Comparison of ENCODE assay signal across 8 cellular contexts in the genomic region with DNA sequence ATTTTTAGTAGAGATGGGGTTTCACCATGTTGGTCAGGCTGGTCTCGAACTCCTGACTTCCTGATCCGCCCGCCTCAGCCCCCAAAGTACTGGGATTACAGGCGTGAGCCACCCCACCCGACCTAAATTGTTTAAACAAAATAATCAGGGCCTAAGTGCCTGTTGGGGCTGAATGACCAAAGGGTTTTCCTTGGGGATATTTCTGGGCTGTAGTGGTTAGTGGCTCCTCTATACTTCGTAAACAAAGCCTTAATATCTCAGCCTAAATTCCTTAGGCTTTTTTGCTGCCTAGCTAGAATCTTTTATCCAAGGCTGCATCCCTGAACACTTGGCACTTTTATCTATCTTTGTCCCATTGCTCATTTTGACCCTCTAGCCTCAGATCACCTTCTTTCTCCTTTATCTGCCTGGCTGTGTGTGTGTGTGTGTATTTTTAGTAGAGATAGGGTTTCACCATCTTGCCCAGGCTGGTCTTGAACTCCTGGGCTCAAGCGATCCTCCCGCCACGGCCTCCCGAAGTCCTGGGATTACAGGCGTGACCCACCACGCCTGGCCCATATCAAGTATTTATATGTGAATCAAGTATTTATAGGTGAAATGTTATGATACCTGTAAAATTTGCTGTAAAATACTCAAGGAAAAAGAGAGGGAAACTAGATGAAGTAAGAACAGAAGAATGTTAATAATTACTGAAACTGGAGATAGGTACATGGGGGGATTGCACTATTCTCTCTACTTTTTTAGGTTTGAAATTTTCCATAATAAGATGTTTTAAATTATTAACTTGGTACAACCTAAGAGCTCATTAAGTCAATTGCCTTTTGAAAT. TPM values are rescaled to one million over a fixed set of nuclear protein-coding genes. Genes with fewer than 3 reads are reported as not detected.
A peak's percentile ranks its signal among the peaks of the same experiment; 100 is the strongest.
DNase-seq lines count a peak whose midpoint lies in the region; ATAC-seq and TF ChIP-seq lines count a peak whose summit lies in the region.

No MANE protein-coding gene starts in this region.

- H3K4ac ChIP-seq in mesenchymal stem cell (ENCODE audit: low read depth in 1 of 2, low read length in 2 of 2), result no peak overlapping the region

- H2AK5ac ChIP-seq in mesenchymal stem cell (ENCODE audit: low read length, severe bottlenecking), result no peak overlapping the region

- no peak overlapping the region for H3K27ac Mint-ChIP-seq in activated naive CD8-positive, alpha-beta T cell
- peak overlapping the region; percentile 43 to 73 (median 55) for H3K27ac Mint-ChIP-seq in nephron

- H3K36me3 Mint-ChIP-seq in activated naive CD8-positive, alpha-beta T cell, result no peaks in the 10 kb centered on the region
- peaks cover 12% of the 10 kb centered on the region for H3K36me3 Mint-ChIP-seq in nephron (ENCODE audit: low read depth)

- H3K27me3 Mint-ChIP-seq in activated naive CD8-positive, alpha-beta T cell, result no peaks in the 10 kb centered on the region
- no peaks in the 10 kb centered on the region for H3K27me3 Mint-ChIP-seq in nephron (ENCODE audit: low read depth)

- H3K27ac ChIP-seq in mesenchymal stem cell (ENCODE audit: low read length, poor library complexity, severe bottlenecking) (no peak overlapping the region), upper lobe of left lung (no peak overlapping the region)

- H3K14ac ChIP-seq in mesenchymal stem cell (ENCODE audit: low read length in 2 of 2), result no peak overlapping the region

- H3K4me3 Mint-ChIP-seq in activated naive CD8-positive, alpha-beta T cell, result peak overlapping the region; percentile 80
- peak overlapping the region; percentile 96 to 99 (median 98) for H3K4me3 Mint-ChIP-seq in nephron

- H4K91ac ChIP-seq in mesenchymal stem cell (ENCODE audit: low read length), result no peak overlapping the region

- H4K8ac ChIP-seq in mesenchymal stem cell (ENCODE audit: low read length), result no peak overlapping the region

- no peak overlapping the region for H3K4me3 ChIP-seq in mesenchymal stem cell (ENCODE audit: insufficient read depth in 1 of 2, low read depth in 1 of 2, low read length in 2 of 2)
- H3K4me3 ChIP-seq in upper lobe of left lung, result peak overlapping the region in 2 of 4 donors; percentile 92 to 100

- H2BK15ac ChIP-seq in mesenchymal stem cell (ENCODE audit: low read depth, poor library complexity, severe bottlenecking), result no peak overlapping the region

- peak; percentile 34 for DNase-seq in ELF-1 (ENCODE audit: low read depth, low spot score)
- peak; percentile 10 for DNase-seq in M059J (ENCODE audit: low read depth)
- no peak for DNase-seq in mesenchymal stem cell
- no peak for DNase-seq in HuH-7 (ENCODE audit: low spot score)
- DNase-seq in activated gamma-delta T cell treated with Interleukin-2 at 50 U/mL for 16 hours, result no peak
- no peak for DNase-seq in upper lobe of left lung

- H2BK12ac ChIP-seq in mesenchymal stem cell (ENCODE audit: low read length in 2 of 2), result no peak overlapping the region

- H3K9ac ChIP-seq in mesenchymal stem cell (ENCODE audit: low read length), result no peak overlapping the region

- H3K9me3 Mint-ChIP-seq in activated naive CD8-positive, alpha-beta T cell (ENCODE audit: low read depth), result no peaks in the 10 kb centered on the region
- no peaks in the 10 kb centered on the region for H3K9me3 Mint-ChIP-seq in nephron

- no peak overlapping the region for H2BK5ac ChIP-seq in mesenchymal stem cell (ENCODE audit: low read depth, low read length, poor library complexity, severe bottlenecking)

- 95% methylated on average over 9 of the region's 12 CpGs for WGBS in mesenchymal stem cell
- 79 to 85% methylated on average over 12 of the region's 12 CpGs for WGBS in upper lobe of left lung, 2 donors

- H2AFZ ChIP-seq in mesenchymal stem cell (ENCODE audit: low read depth, low read length), result no peak overlapping the region

- H3K18ac ChIP-seq in mesenchymal stem cell (ENCODE audit: low read depth in 1 of 2, low read length in 2 of 2), result no peak overlapping the region

- no peak overlapping the region for H3K4me2 ChIP-seq in mesenchymal stem cell (ENCODE audit: low read length, poor library complexity, severe bottlenecking)

- TF ChIP-seq CTCF in nephron (IDR thresholded peaks at IDR 0.05; ENCODE audit: unreplicated experiment in 3 of 3) (no peak), upper lobe of left lung (IDR thresholded peaks at IDR 0.05) (no peak)

- no peaks in the 10 kb centered on the region for H3K36me3 ChIP-seq in mesenchymal stem cell (ENCODE audit: control insufficient read depth in 1 of 2, insufficient read depth in 2 of 2, low read depth in 1 of 2, low read length in 2 of 2)
- H3K36me3 ChIP-seq in upper lobe of left lung, result no peaks in the 10 kb centered on the region

- TF ChIP-seq POLR2A in upper lobe of left lung (IDR thresholded peaks at IDR 0.05), result no peak

- H3K4me1 Mint-ChIP-seq in activated naive CD8-positive, alpha-beta T cell (ENCODE audit: low read depth), result peaks cover 27% of the 10 kb centered on the region
- H3K4me1 Mint-ChIP-seq in nephron, result peaks cover 41% of the 10 kb centered on the region

- H3K4me1 ChIP-seq in mesenchymal stem cell (ENCODE audit: control insufficient read depth, insufficient read depth, low read depth, low read length), result peaks cover 5% of the 10 kb centered on the region
- H3K4me1 ChIP-seq in upper lobe of left lung, result peaks cover 0 to 19% (median 10%) of the 10 kb centered on the region in 4 donors

- H3K27me3 ChIP-seq in mesenchymal stem cell (ENCODE audit: control insufficient read depth in 1 of 2, insufficient read depth in 1 of 2, low read length in 2 of 2) (no peaks in the 10 kb centered on the region), upper lobe of left lung (no peaks in the 10 kb centered on the region)

- peaks cover 12% of the 10 kb centered on the region for H3K79me1 ChIP-seq in mesenchymal stem cell (replicated peaks; ENCODE audit: low read length, poor library complexity, severe bottlenecking)

- no peak for TF ChIP-seq EP300 in upper lobe of left lung (IDR thresholded peaks at IDR 0.05)

- no peak overlapping the region for H2BK120ac ChIP-seq in mesenchymal stem cell (ENCODE audit: low read depth, low read length)

- ATAC-seq in upper lobe of left lung (ENCODE audit: low FRiP score in 2 of 2), result no peak

- no peak overlapping the region for H3K23ac ChIP-seq in mesenchymal stem cell (ENCODE audit: low read length in 2 of 2)

- H3K9me3 ChIP-seq in mesenchymal stem cell (ENCODE audit: control insufficient read depth, low read length) (no peaks in the 10 kb centered on the region), upper lobe of left lung (no peaks in the 10 kb centered on the region)

RNA-seq across cellular contexts. Expression of gene NUSAP1, which starts 1.8 kb away (rescaled TPM):
- 212 and 264 TPM in 2 replicates for total RNA-seq in M059J (2014; rRNA removed; shearing (Covaris generic))
- polyA plus RNA-seq in mesenchymal stem cell (2013, experiment 1 of 2), result 11.7 TPM
- 11.4 TPM for polyA plus RNA-seq in mesenchymal stem cell (2013, experiment 2 of 2)
- 10 to 100 TPM in 2 of 6 donors, 1 to 10 TPM in 4; 6.8 to 22.0 (median 8.3) TPM for total RNA-seq in upper lobe of left lung

RNA-seq across cellular contexts. Expression of gene OIP5, which starts 2.1 kb away (rescaled TPM):
- total RNA-seq in M059J (2014; rRNA removed; shearing (Covaris generic)), result 37.9 and 61.9 TPM in 2 replicates
- polyA plus RNA-seq in mesenchymal stem cell (2013, experiment 1 of 2), result 1.3 TPM
- polyA plus RNA-seq in mesenchymal stem cell (2013, experiment 2 of 2), result 1.4 TPM
- total RNA-seq in upper lobe of left lung, result 1 to 10 TPM in 2 of 6 donors, under 1 TPM in 1, not detected in 3; 0.46 to 1.1 (median 1.1) TPM

Comparison
In these comparisons a context has a peak if more than half of its experiments do, and no peak if none do; other contexts are left out.
1. DNase-seq: peak in ELF-1 (single experiment) and M059J (single experiment); none in mesenchymal stem cell (single experiment), HuH-7 (single experiment), activated gamma-delta T cell treated with Interleukin-2 at 50 U/mL for 16 hours (single experiment) and upper lobe of left lung (0 of 2).
2. RNA of gene OIP5, which starts 2.1 kb away (total RNA-seq): 37.9 to 61.9 TPM in M059J; 0.46 to 1.1 TPM in upper lobe of left lung; every median in the first group is over 10 times any median in the second.